ENCODE assay signal across 9 cellular contexts in genomic region chr12:118137148-118137678, GRCh38. TPM values are rescaled to one million over a fixed set of nuclear protein-coding genes. Genes with fewer than 3 reads are reported as not detected.
DNase-seq lines count a peak whose midpoint lies in the region; ATAC-seq and TF ChIP-seq lines count a peak whose summit lies in the region.
"Had no signal": no experiment of that assay in that cellular context is flagged by ENCODE, and none has a peak within 500 bp of the region (broad histone marks: within the 10 kb centered on the region; RNA-seq: fewer than 3 reads in every experiment).

No MANE protein-coding gene starts in this region.

- peaks cover 46% of the 10 kb centered on the region for H3K79me2 ChIP-seq in SK-N-SH (ENCODE audit: insufficient read depth)

- H3K27ac ChIP-seq in SK-N-SH (ENCODE audit: low read depth in 2 of 2, low read length in 1 of 2) (no peak overlapping the region), substantia nigra (ENCODE audit: low read depth, low read length, poor library complexity, severe bottlenecking) (peak overlapping the region; percentile 98)

- peaks cover 41% of the 10 kb centered on the region for H3K36me3 Mint-ChIP-seq in activated naive CD8-positive, alpha-beta T cell treated with anti-CD3 and anti-CD28 coated beads, Interleukin-2, amount 50 U/mL, for 24 hours (ENCODE audit: low read depth)

- no peaks in the 10 kb centered on the region for H3K27me3 Mint-ChIP-seq in activated naive CD8-positive, alpha-beta T cell treated with anti-CD3 and anti-CD28 coated beads, Interleukin-2, amount 50 U/mL, for 24 hours

- H3K9me3 Mint-ChIP-seq in activated naive CD8-positive, alpha-beta T cell treated with anti-CD3 and anti-CD28 coated beads, Interleukin-2, amount 50 U/mL, for 24 hours: no peaks in the 10 kb centered on the region

- peak overlapping the region; percentile 86 for H3K4me3 Mint-ChIP-seq in activated naive CD8-positive, alpha-beta T cell treated with anti-CD3 and anti-CD28 coated beads, Interleukin-2, amount 50 U/mL, for 24 hours

- peak overlapping the region; percentile 92 for H3K9ac ChIP-seq in SK-N-SH

- peak overlapping the region; percentile 100 for H3K4me2 ChIP-seq in SK-N-SH

- H3K27ac Mint-ChIP-seq in activated naive CD8-positive, alpha-beta T cell treated with anti-CD3 and anti-CD28 coated beads, Interleukin-2, amount 50 U/mL, for 24 hours: peak overlapping the region; percentile 82

- H3K27me3 ChIP-seq in SK-N-SH (ENCODE audit: insufficient read depth) (no peaks in the 10 kb centered on the region), kidney epithelial cell (ENCODE audit: control insufficient read depth, insufficient read depth, low read length) (no peaks in the 10 kb centered on the region)

- 0 out of 2 replicates have a peak, but pooled peaks cover 3% of the 10 kb centered on the region for H4K20me1 ChIP-seq in SK-N-SH (ENCODE audit: insufficient read depth)

- peaks cover 39% of the 10 kb centered on the region for H3K4me1 Mint-ChIP-seq in activated naive CD8-positive, alpha-beta T cell treated with anti-CD3 and anti-CD28 coated beads, Interleukin-2, amount 50 U/mL, for 24 hours

- H3K4me3 ChIP-seq in SK-N-SH (ENCODE audit: low read depth in 2 of 2, low read length in 1 of 2): peak overlapping the region; percentile 70 to 81
- H3K4me3 ChIP-seq in kidney epithelial cell (ENCODE audit: low read depth, low read length): peak overlapping the region; percentile 95

- TF ChIP-seq CTCF in SK-N-SH (IDR thresholded peaks at IDR 0.05): no peak
- no peak for TF ChIP-seq CTCF in kidney epithelial cell (IDR thresholded peaks at IDR 0.05; ENCODE audit: insufficient read depth, low read length, poor library complexity, severe bottlenecking)

- no peaks in the 10 kb centered on the region for H3F3A ChIP-seq in SK-N-SH (replicated peaks; ENCODE audit: insufficient read depth)

- TF ChIP-seq EP300 in SK-N-SH (IDR thresholded peaks at IDR 0.05; ENCODE audit: borderline replicate concordance in 1 of 2, low read depth in 1 of 2, low read length in 1 of 2): no peak

- no peak for ATAC-seq in SK-N-SH treated with all-trans-retinoic acid at 6 μM for 48 hours
- no peak for ATAC-seq in activated naive CD8-positive, alpha-beta T cell treated with anti-CD3 and anti-CD28 coated beads, Interleukin-2, amount 50 U/mL, for 24 hours
- ATAC-seq in HG03097 (IDR thresholded peaks at IDR 0.05; ENCODE audit: low FRiP score, unreplicated experiment): no peak

- H3K36me3 ChIP-seq in SK-N-SH (replicated peaks in 1 of 2; ENCODE audit: control insufficient read depth in 1 of 2, insufficient read depth in 2 of 2, low read length in 1 of 2) (peaks cover 18 to 19% of the 10 kb centered on the region in 2 experiments), kidney epithelial cell (ENCODE audit: control insufficient read depth, insufficient read depth, low read length) (no peaks in the 10 kb centered on the region)

- CTCF ChIA-PET in SK-N-SH (lab: Yijun Ruan, JAX): interaction anchor here (0.9 to 3.0 kb wide), 4 partner anchors 10 to 239 kb away, joined by 3 to 18 read pairs (median 5); partner anchors contain the start of gene SUDS3

- H3K4me1 ChIP-seq in SK-N-SH (ENCODE audit: control insufficient read depth in 1 of 2, insufficient read depth in 2 of 2, low read depth in 1 of 2, low read length in 1 of 2): peaks cover 0 to 4% of the 10 kb centered on the region in 2 experiments; a peak in 1 of 4 replicates

- DNase-seq in SK-N-SH (no peak), kidney epithelial cell (ENCODE audit: low read depth) (no peak), substantia nigra (lab: John Stamatoyannopoulos, UW) (peak in 1 of 49 donors; percentile 36), GM19240 (ENCODE audit: insufficient read length, low spot score) (no peak), LoVo (ENCODE audit: low spot score) (no peak)
- DNase-seq in activated naive CD8-positive, alpha-beta T cell treated with anti-CD3 and anti-CD28 coated beads, Interleukin-2, amount 50 U/mL, for 24 hours: no peak
- DNase-seq: activated gamma-delta T cell had no signal

- H3K9me2 ChIP-seq in SK-N-SH: no peaks in the 10 kb centered on the region

- H2AFZ ChIP-seq in SK-N-SH (ENCODE audit: low read depth): peak overlapping the region; percentile 73; the same call in 1 of the 2 replicates

- H3K9me3 ChIP-seq in SK-N-SH: no peaks in the 10 kb centered on the region

- 85% methylated on average over 10 of the region's 10 CpGs for WGBS in SK-N-SH (ENCODE audit: low lambda C conversion rate)

- TF ChIP-seq RAD21 in SK-N-SH (IDR thresholded peaks at IDR 0.05; ENCODE audit: low read length): no peak

- POLR2A ChIA-PET in SK-N-SH (lab: Yijun Ruan, JAX): interaction anchor here (1.2 kb wide), 1 partner anchor 34 kb away, joined by 4 read pairs; no protein-coding TSS in a partner anchor

TF ChIP-seq in SK-N-SH, 30 proteins besides CTCF, POLR2A, EP300 and RAD21:
- no peak for TF ChIP-seq SMC3 (IDR thresholded peaks at IDR 0.05; ENCODE audit: low read depth, low read length)
- no peak for TF ChIP-seq CHD2 (IDR thresholded peaks at IDR 0.05; ENCODE audit: low read length, partially characterized antibody)
- no peak for TF ChIP-seq POLR2AphosphoS5 (IDR thresholded peaks at IDR 0.05; ENCODE audit: low read depth, low read length)
- no peak for TF ChIP-seq NFIC (IDR thresholded peaks at IDR 0.05; ENCODE audit: borderline replicate concordance)
- no peak for TF ChIP-seq SIN3A (IDR thresholded peaks at IDR 0.05; ENCODE audit: borderline replicate concordance, low read depth, low read length)
- TF ChIP-seq JUND (IDR thresholded peaks at IDR 0.05): no peak
- no peak for TF ChIP-seq YY1 (IDR thresholded peaks at IDR 0.05; ENCODE audit: low read depth)
- TF ChIP-seq FOXM1 (IDR thresholded peaks at IDR 0.05; ENCODE audit: low read depth): no peak
- no peak for TF ChIP-seq MAX (IDR thresholded peaks at IDR 0.05; ENCODE audit: low read depth)

TF ChIP-seq in SK-N-SH treated with all-trans-retinoic acid at 6 μM for 48 hours, 23 proteins besides CTCF, POLR2A, EP300 and RAD21:
- no peak for TF ChIP-seq ZFP30 (CRISPR knock-in tag; IDR thresholded peaks at IDR 0.05)
- no peak for TF ChIP-seq CREB5 (CRISPR knock-in tag; IDR thresholded peaks at IDR 0.05; ENCODE audit: low read depth)
- no peak for TF ChIP-seq CSRNP3 (CRISPR knock-in tag; IDR thresholded peaks at IDR 0.05)
- TF ChIP-seq ZFP3 (CRISPR knock-in tag; IDR thresholded peaks at IDR 0.05): no peak
- TF ChIP-seq OSR1 (CRISPR knock-in tag; IDR thresholded peaks at IDR 0.05): no peak

RNA-seq across cellular contexts. Expression of gene PEBP1, which starts 1.3 kb away (rescaled TPM):
- polyA plus RNA-seq in SK-N-SH (2012; rRNA removed): 186 and 219 TPM in 2 replicates
- polyA plus RNA-seq in SK-N-SH (2012; cell fraction: cytosol; rRNA removed): 169 and 192 TPM in 2 replicates
- polyA plus RNA-seq in SK-N-SH (2012; cell fraction: nucleus; rRNA removed): 117 and 126 TPM in 2 replicates
- total RNA-seq in kidney epithelial cell: 301 and 331 TPM in 2 replicates

RNA-seq across cellular contexts. Expression of gene VSIG10, which starts 33.4 kb away (rescaled TPM):
- 12.5 and 21.2 TPM in 2 replicates for polyA plus RNA-seq in SK-N-SH (2012; rRNA removed)
- polyA plus RNA-seq in SK-N-SH (2012; cell fraction: cytosol; rRNA removed): 9.8 and 10.3 TPM in 2 replicates
- 47.7 and 48.5 TPM in 2 replicates for polyA plus RNA-seq in SK-N-SH (2012; cell fraction: nucleus; rRNA removed)
- 14.4 and 22.0 TPM in 2 replicates for total RNA-seq in kidney epithelial cell
